In the genomic region with DNA sequence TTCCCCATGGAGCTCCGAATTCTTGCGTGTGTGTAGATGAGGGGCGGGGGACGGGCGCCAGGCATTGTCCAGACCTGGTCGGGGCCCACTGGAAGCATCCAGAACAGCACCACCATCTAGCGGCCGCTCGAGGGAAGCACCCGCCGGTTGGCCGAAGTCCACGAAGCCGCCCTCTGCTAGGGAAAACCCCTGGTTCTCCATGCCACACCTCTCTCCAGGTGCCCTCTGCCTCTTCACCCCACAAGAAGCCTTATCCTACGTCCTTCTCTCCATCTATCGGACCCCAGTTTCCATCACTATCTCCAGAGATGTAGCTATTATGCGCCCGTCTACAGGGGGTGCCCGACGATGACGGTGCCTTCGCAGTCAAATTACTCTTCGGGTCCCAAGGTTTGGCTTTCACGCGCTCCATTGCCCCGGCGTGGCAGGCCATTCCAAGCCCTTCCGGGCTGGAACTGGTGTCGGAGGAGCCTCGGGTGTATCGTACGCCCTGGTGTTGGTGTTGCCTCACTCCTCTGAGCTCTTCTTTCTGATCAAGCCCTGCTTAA, we compare ENCODE assay signal across 8 cellular contexts. TPM values are rescaled to one million over a fixed set of nuclear protein-coding genes. Genes with fewer than 3 reads are reported as not detected.
DNase-seq lines count a peak whose midpoint lies in the region; ATAC-seq and TF ChIP-seq lines count a peak whose summit lies in the region.

No MANE protein-coding gene starts in this region.

- H3K27ac ChIP-seq in CD8-positive, alpha-beta T cell (ENCODE audit: low read depth, low read length), result peak overlapping the region; percentile 91
- H3K27ac ChIP-seq in esophagus muscularis mucosa (replicated peaks in 1 of 4), result peak overlapping the region; percentile 89 to 99 (median 93)

- WGBS in esophagus muscularis mucosa, result under 1% methylated on average over 32 of the region's 32 CpGs

- no peaks in the 10 kb centered on the region for H3K27me3 ChIP-seq in CD8-positive, alpha-beta T cell (ENCODE audit: insufficient read depth, low read length)
- H3K27me3 ChIP-seq in esophagus muscularis mucosa, result no peaks in the 10 kb centered on the region

- H3K36me3 Mint-ChIP-seq in CD8-positive, alpha-beta T cell, result peaks cover 33% of the 10 kb centered on the region
- peaks cover 3% of the 10 kb centered on the region for H3K36me3 Mint-ChIP-seq in IgD-negative memory B cell

- H3K4me1 Mint-ChIP-seq in CD8-positive, alpha-beta T cell (ENCODE audit: low read depth), result peaks cover 50% of the 10 kb centered on the region
- peaks cover 28 to 35% (median 30%) of the 10 kb centered on the region in 3 donors for H3K4me1 Mint-ChIP-seq in IgD-negative memory B cell

- peak; percentile 68 for ATAC-seq in CD8-positive, alpha-beta T cell
- ATAC-seq in GM21381 (IDR thresholded peaks at IDR 0.05; ENCODE audit: unreplicated experiment), result peak; percentile 54

- peak overlapping the region; percentile 50 for H3K4me3 ChIP-seq in CD8-positive, alpha-beta T cell (ENCODE audit: low read depth, low read length)
- H3K4me3 ChIP-seq in esophagus muscularis mucosa, result peak overlapping the region; percentile 74 to 96 (median 88)

- H3K9me3 ChIP-seq in CD8-positive, alpha-beta T cell (ENCODE audit: low read length), result no peaks in the 10 kb centered on the region
- H3K9me3 ChIP-seq in esophagus muscularis mucosa, result no peaks in the 10 kb centered on the region

- no peak for TF ChIP-seq POLR2A in esophagus muscularis mucosa (IDR thresholded peaks at IDR 0.05; ENCODE audit: low read depth)

- TF ChIP-seq CTCF in CD8-positive, alpha-beta T cell (IDR thresholded peaks at IDR 0.05), result peak; percentile 85
- peak; percentile 76 to 96 (median 87) for TF ChIP-seq CTCF in esophagus muscularis mucosa (IDR thresholded peaks at IDR 0.05)

- peak overlapping the region; percentile 99 for H3K27ac Mint-ChIP-seq in CD8-positive, alpha-beta T cell
- peak overlapping the region; percentile 97 to 99 (median 98) for H3K27ac Mint-ChIP-seq in IgD-negative memory B cell

- intact Hi-C loops in CD8-positive, alpha-beta T cell (cut with DNase I, micrococcal nuclease), result loop anchor here (1.0 to 2.0 kb wide), 18 partner anchors 11 to 322 kb away; partner anchors contain the start of genes POLR2A (in 2 of the 2), EIF5A (in 1 of the 2), FXR2 (in 1 of the 2) and MPDU1 (in 1 of the 2)
- intact Hi-C loops in esophagus muscularis mucosa (cut with DNase I), result loop anchor here (2.0 kb wide), 1 partner anchor 206 kb away; the partner anchor contains the start of gene TMEM95

- H3K9me3 Mint-ChIP-seq in CD8-positive, alpha-beta T cell, result no peaks in the 10 kb centered on the region
- no peaks in the 10 kb centered on the region for H3K9me3 Mint-ChIP-seq in IgD-negative memory B cell

- H3K4me1 ChIP-seq in CD8-positive, alpha-beta T cell (ENCODE audit: insufficient read depth, low read length), result peaks cover 49% of the 10 kb centered on the region
- peaks cover 61 to 80% (median 70%) of the 10 kb centered on the region in 4 donors for H3K4me1 ChIP-seq in esophagus muscularis mucosa

- DNase-seq in CD8-positive, alpha-beta T cell, result peak; percentile 67 to 87 (median 80)
- peak; percentile 91 to 92 for DNase-seq in activated T-cell treated with anti-CD3 and anti-CD28 coated beads, Interleukin-2, amount 50 U/mL, for 48 hours
- DNase-seq in esophagus muscularis mucosa (ENCODE audit: extremely low spot score), result peak; percentile 98
- peak; percentile 82 for DNase-seq in myocyte (ENCODE audit: low read depth)
- DNase-seq in stimulated activated CD8-positive, alpha-beta memory T cell treated with anti-CD3 and anti-CD28 coated beads, Interleukin-7, amount 100 ng/mL, for 48 hours (ENCODE audit: extremely low read depth in 1 of 2, low read depth in 1 of 2), result peak; percentile 70 to 82

- H3K4me3 Mint-ChIP-seq in CD8-positive, alpha-beta T cell, result peak overlapping the region; percentile 94
- H3K4me3 Mint-ChIP-seq in IgD-negative memory B cell, result peak overlapping the region; percentile 93 to 96 (median 94)

- CTCF ChIA-PET in CD8-positive, alpha-beta T cell (lab: Charles Lee), result interaction anchor here (0.6 to 16.7 kb wide), 63 partner anchors 9 to 339 kb away, joined by 3 to 343 read pairs (median 6); partner anchors contain the start of genes ACAP1, CD68, CHRNB1 and KCTD11

- H3K27me3 Mint-ChIP-seq in CD8-positive, alpha-beta T cell (ENCODE audit: low read depth), result no peaks in the 10 kb centered on the region
- no peaks in the 10 kb centered on the region for H3K27me3 Mint-ChIP-seq in IgD-negative memory B cell

- peaks cover 24% of the 10 kb centered on the region for H3K36me3 ChIP-seq in CD8-positive, alpha-beta T cell (ENCODE audit: insufficient read depth, low read length)
- H3K36me3 ChIP-seq in esophagus muscularis mucosa, result peaks cover 21 to 34% (median 32%) of the 10 kb centered on the region in 4 donors

- POLR2A ChIA-PET in CD8-positive, alpha-beta T cell (lab: Charles Lee), result interaction anchor here (0.8 to 2.9 kb wide), 19 partner anchors 9 to 232 kb away, joined by 3 to 24 read pairs (median 5); partner anchors contain the start of genes FXR2, MPDU1, NEURL4 and POLR2A

- no peak for TF ChIP-seq EP300 in esophagus muscularis mucosa (IDR thresholded peaks at IDR 0.05)

TF ChIP-seq in PFSK-1, 5 proteins besides CTCF, POLR2A, EP300 and RAD21:
- no peak for TF ChIP-seq POLR2AphosphoS5 (IDR thresholded peaks at IDR 0.05; ENCODE audit: low read depth, low read length)
- no peak for TF ChIP-seq REST (IDR thresholded peaks at IDR 0.05; ENCODE audit: insufficient read depth in 1 of 2, low read depth in 2 of 2, low read length in 2 of 2)
- no peak; the same call in 1 of the 2 replicates for TF ChIP-seq TAF1 (IDR thresholded peaks at IDR 0.05; ENCODE audit: borderline replicate concordance, insufficient read depth, low read length)
- 0 out of 2 replicates have a peak, but pooled peaks have one; percentile 48 for TF ChIP-seq SIN3A (IDR thresholded peaks at IDR 0.05; ENCODE audit: borderline replicate concordance, insufficient read depth, low read length)
- TF ChIP-seq FOXP2 (optimal IDR thresholded peaks at IDR 0.05; ENCODE audit: borderline replicate concordance, extremely low read depth, extremely low read length, insufficient read depth), result peak; percentile 25

RNA-seq across cellular contexts. Expression of gene SENP3, which starts 0.6 kb away (rescaled TPM):
- 10 to 100 TPM; 31.9 to 35.9 TPM for total RNA-seq in CD8-positive, alpha-beta T cell
- 19.0 TPM for polyA plus RNA-seq in IgD-negative memory B cell
- polyA plus RNA-seq in PFSK-1 (2012; ENCODE audit: insufficient read length, low read depth), result 102 TPM
- total RNA-seq in esophagus muscularis mucosa, result 10 to 100 TPM; 54.0 to 79.1 (median 72.4) TPM
- total RNA-seq in myocyte, result 93.6 and 114 TPM in 2 replicates
- 58.1 TPM for polyA plus RNA-seq in myocyte (2012)

RNA-seq across cellular contexts. Expression of gene TNFSF13, which starts 2.6 kb away (rescaled TPM):
- 1 to 10 TPM in 1 of 2 experiments, under 1 TPM in 1; 0.64 to 1.1 TPM for total RNA-seq in CD8-positive, alpha-beta T cell
- polyA plus RNA-seq in IgD-negative memory B cell, result 5.1 TPM
- 2.3 TPM for polyA plus RNA-seq in PFSK-1 (2012; ENCODE audit: insufficient read length, low read depth)
- total RNA-seq in esophagus muscularis mucosa, result 10 to 100 TPM; 13.4 to 25.8 (median 22.4) TPM
- total RNA-seq in myocyte, result 0.11 TPM in 1 of 2 replicates, not detected in the other
- polyA plus RNA-seq in myocyte (2012), result 1.8 TPM

RNA-seq across cellular contexts. Expression of gene TNFSF12, which starts 12.2 kb away (rescaled TPM):
- total RNA-seq in CD8-positive, alpha-beta T cell, result 10 to 100 TPM; 11.3 to 13.1 TPM
- 45.1 TPM for polyA plus RNA-seq in IgD-negative memory B cell
- not detected for polyA plus RNA-seq in PFSK-1 (2012; ENCODE audit: insufficient read length, low read depth)
- total RNA-seq in esophagus muscularis mucosa (100 to 1,000 TPM; 102 to 136 (median 122) TPM), myocyte (7.4 and 8.6 TPM in 2 replicates)
- 13.4 TPM for polyA plus RNA-seq in myocyte (2012)

RNA-seq across cellular contexts. Expression of gene CD68, which starts 18.3 kb away (rescaled TPM):
- under 1 TPM in 1 of 2 experiments, not detected in 1; 0.62 TPM for total RNA-seq in CD8-positive, alpha-beta T cell
- 26.9 TPM for polyA plus RNA-seq in IgD-negative memory B cell
- 56.0 TPM for polyA plus RNA-seq in PFSK-1 (2012; ENCODE audit: insufficient read length, low read depth)
- total RNA-seq in esophagus muscularis mucosa (10 to 100 TPM; 34.5 to 70.7 (median 44.7) TPM), myocyte (7.6 and 9.1 TPM in 2 replicates)
- polyA plus RNA-seq in myocyte (2012), result 13.6 TPM

RNA-seq across cellular contexts. Expression of gene MPDU1, which starts 22.6 kb away (rescaled TPM):
- 10 to 100 TPM; 16.6 to 17.2 TPM for total RNA-seq in CD8-positive, alpha-beta T cell
- polyA plus RNA-seq in IgD-negative memory B cell, result 37.9 TPM
- 111 TPM for polyA plus RNA-seq in PFSK-1 (2012; ENCODE audit: insufficient read length, low read depth)
- total RNA-seq in esophagus muscularis mucosa (10 to 100 TPM; 26.0 to 50.4 (median 31.5) TPM), myocyte (185 and 199 TPM in 2 replicates)
- polyA plus RNA-seq in myocyte (2012), result 61.3 TPM

Comparison
In these comparisons a context has a peak if more than half of its experiments do, and no peak if none do; other contexts are left out.
1. Peak in every context shown above with its lines: DNase-seq, ATAC-seq, H3K4me3 ChIP-seq and H3K27ac ChIP-seq.
2. RNA of gene TNFSF13, which starts 2.6 kb away (total RNA-seq): 13.4 to 25.8 TPM in esophagus muscularis mucosa; 0.64 to 1.1 TPM in CD8-positive, alpha-beta T cell and 0.11 TPM in myocyte; every median in the first group is over 4 times any median in the second.
3. RNA of gene TNFSF12, which starts 12.2 kb away (total RNA-seq): 102 to 136 TPM in esophagus muscularis mucosa; 11.3 to 13.1 TPM in CD8-positive, alpha-beta T cell and 7.4 to 8.6 TPM in myocyte; every median in the first group is over 4 times any median in the second.